Comparison of ENCODE assay signal across 9 cellular contexts in genomic region chr1:40381268-40382109, GRCh38. TPM values are rescaled to one million over a fixed set of nuclear protein-coding genes. Genes with fewer than 3 reads are reported as not detected.
DNase-seq lines count a peak whose midpoint lies in the region; ATAC-seq and TF ChIP-seq lines count a peak whose summit lies in the region.
"Had no signal": no experiment of that assay in that cellular context is flagged by ENCODE, and none has a peak within 500 bp of the region (broad histone marks: within the 10 kb centered on the region; RNA-seq: fewer than 3 reads in every experiment).

No MANE protein-coding gene starts in this region.

- peak overlapping the region; percentile 34 to 86 (median 82) for H3K27ac ChIP-seq in right lobe of liver

- no peaks in the 10 kb centered on the region for H3K9me3 ChIP-seq in right lobe of liver

- peaks cover 0 to 73% (median 37%) of the 10 kb centered on the region in 4 donors for H3K4me1 ChIP-seq in right lobe of liver

- no peaks in the 10 kb centered on the region for H3K27me3 ChIP-seq in right lobe of liver

- intact Hi-C loops in right lobe of liver (cut with DNase I), result no loop called here
- intact Hi-C loops in posterior cingulate gyrus (cut with DNase I), result no loop called here

- DNase-seq in CD1c-positive myeloid dendritic cell (ENCODE audit: extremely low spot score), result peak; percentile 77
- DNase-seq in right lobe of liver, result no peak
- no peak for DNase-seq in RKO (ENCODE audit: low spot score)
- DNase-seq in HCEC 1CT, result no peak
- no peak for DNase-seq in posterior cingulate gyrus

- TF ChIP-seq CTCF in right lobe of liver (IDR thresholded peaks at IDR 0.05), result no peak

- 42% methylated on average over 6 of the region's 7 CpGs for WGBS in right lobe of liver (ENCODE audit: insufficient coverage, low coverage, low lambda C conversion rate, missing lambda C conversion rate)

- TF ChIP-seq POLR2A in Raji (IDR thresholded peaks at IDR 0.05; ENCODE audit: insufficient read depth, low read depth, low read length) (peak; percentile 40; the same call in 1 of the 2 replicates), right lobe of liver (IDR thresholded peaks at IDR 0.05) (peak; percentile 44)

- ATAC-seq in GM19372 (IDR thresholded peaks at IDR 0.05; ENCODE audit: low read depth, unreplicated experiment), result peak; percentile 38
- ATAC-seq in right lobe of liver, result no peak
- no peak for ATAC-seq in HG02588 (IDR thresholded peaks at IDR 0.05; ENCODE audit: unreplicated experiment)
- ATAC-seq: WTC11 had no signal

- H3K36me3 ChIP-seq in right lobe of liver, result no peaks in the 10 kb centered on the region

- no peak overlapping the region for H3K4me3 ChIP-seq in right lobe of liver

RNA-seq across cellular contexts. Expression of gene SMAP2, which starts 8.0 kb away (rescaled TPM):
- total RNA-seq in right lobe of liver, result 10 to 100 TPM; 23.7 to 41.5 (median 36.2) TPM
